8 cellular contexts compared by ENCODE assay signal in the genomic region with DNA sequence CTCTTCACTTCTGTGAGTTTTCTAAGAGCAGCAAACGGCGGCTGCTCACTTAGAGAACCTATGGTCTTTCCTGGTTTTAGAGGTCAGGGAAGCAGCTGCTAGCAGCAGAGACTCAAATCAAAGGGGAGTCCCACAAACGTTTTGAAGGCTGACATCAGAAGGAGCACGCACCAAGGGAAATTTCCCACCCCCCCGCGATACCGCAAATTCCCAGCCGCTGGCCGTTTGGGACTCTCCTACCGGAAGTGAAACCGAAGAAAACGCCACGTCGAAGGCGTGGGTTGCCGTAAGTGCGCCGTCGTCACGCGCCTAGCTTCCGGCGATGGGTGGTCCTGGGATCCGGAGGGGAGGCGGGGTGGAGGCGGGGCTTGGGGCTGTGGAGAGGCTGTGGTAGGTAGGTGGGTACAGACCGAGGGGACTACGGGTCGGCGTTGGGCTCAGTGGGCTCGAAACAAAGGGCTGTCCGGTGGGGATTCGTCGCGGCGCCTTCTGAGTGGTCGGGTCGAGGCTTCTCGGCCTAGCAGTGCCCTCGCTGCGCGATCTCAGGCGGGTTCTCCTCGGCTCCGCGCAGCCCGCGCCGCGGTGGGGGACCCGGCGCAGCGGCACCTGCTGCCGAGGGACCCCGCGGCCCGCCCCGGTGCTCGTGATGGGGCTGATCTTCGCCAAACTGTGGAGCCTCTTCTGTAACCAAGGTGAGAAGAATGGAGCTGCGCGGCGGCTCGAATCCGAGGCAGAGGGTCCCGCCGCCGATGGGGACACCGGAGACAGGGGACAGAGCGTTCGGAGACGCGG. TPM values are rescaled to one million over a fixed set of nuclear protein-coding genes. Genes with fewer than 3 reads are reported as not detected.
DNase-seq lines count a peak whose midpoint lies in the region; ATAC-seq, FAIRE-seq and TF ChIP-seq lines count a peak whose summit lies in the region.

A gene with protein sequence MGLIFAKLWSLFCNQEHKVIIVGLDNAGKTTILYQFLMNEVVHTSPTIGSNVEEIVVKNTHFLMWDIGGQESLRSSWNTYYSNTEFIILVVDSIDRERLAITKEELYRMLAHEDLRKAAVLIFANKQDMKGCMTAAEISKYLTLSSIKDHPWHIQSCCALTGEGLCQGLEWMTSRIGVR (plus strand): TSS at position 440 of the 792 bp plus-strand sequence. CDS start 207 bp downstream, at position 647.

- TF ChIP-seq POLR2A in GM10847 (IDR thresholded peaks at IDR 0.05; ENCODE audit: extremely low read depth, insufficient read length) = peak; percentile 76

- H3K27ac Mint-ChIP-seq in activated naive CD8-positive, alpha-beta T cell treated with anti-CD3 and anti-CD28 coated beads, Interleukin-2, amount 50 U/mL, for 24 hours = peak within 1 kb of the TSS; percentile 95

- DNase-seq in NCI-H1105 treated with DMSO at 0.1 percent for 48 hours (lab: John Stamatoyannopoulos, UW) = peak; percentile 82
- peak; percentile 79 to 90 for DNase-seq in SW 1271 (lab: John Stamatoyannopoulos, UW)
- peak; percentile 97 for DNase-seq in activated naive CD8-positive, alpha-beta T cell treated with anti-CD3 and anti-CD28 coated beads, Interleukin-2, amount 50 U/mL, for 24 hours
- peak; percentile 99 for DNase-seq in Right ventricle myocardium superior
- DNase-seq in pancreas = peak; percentile 96 to 98 (median 97)
- DNase-seq in tibial artery = peak; percentile 98 to 99

- WGBS in pancreas, 2 donors = 0% methylated on average over 64 to 73 of the region's 73 CpGs

- no peaks in the 10 kb centered on the region for H3K9me3 Mint-ChIP-seq in activated naive CD8-positive, alpha-beta T cell treated with anti-CD3 and anti-CD28 coated beads, Interleukin-2, amount 50 U/mL, for 24 hours

- no peaks in the 10 kb centered on the region for H3K9me3 ChIP-seq in pancreas
- no peaks in the 10 kb centered on the region for H3K9me3 ChIP-seq in tibial artery

- ATAC-seq in HG02642 (IDR thresholded peaks at IDR 0.05; ENCODE audit: poor library complexity, unreplicated experiment) = peak; percentile 89
- peak; percentile 98 for ATAC-seq in activated naive CD8-positive, alpha-beta T cell treated with anti-CD3 and anti-CD28 coated beads, Interleukin-2, amount 50 U/mL, for 24 hours
- ATAC-seq in Right ventricle myocardium superior (ENCODE audit: poor library complexity) = peak; percentile 99
- peak; percentile 95 to 97 (median 96) for ATAC-seq in pancreas

- H3K27me3 ChIP-seq in pancreas (no peaks in the 10 kb centered on the region), tibial artery (no peaks in the 10 kb centered on the region)

- H3K4me1 Mint-ChIP-seq in activated naive CD8-positive, alpha-beta T cell treated with anti-CD3 and anti-CD28 coated beads, Interleukin-2, amount 50 U/mL, for 24 hours = peaks cover 45% of the 10 kb centered on the region

- peak within 1 kb of the TSS; percentile 89 to 100 (median 98) for H3K27ac ChIP-seq in pancreas
- peak within 1 kb of the TSS; percentile 94 to 99 for H3K27ac ChIP-seq in tibial artery

- H3K4me3 Mint-ChIP-seq in activated naive CD8-positive, alpha-beta T cell treated with anti-CD3 and anti-CD28 coated beads, Interleukin-2, amount 50 U/mL, for 24 hours = peak within 1 kb of the TSS; percentile 99

- peak; percentile 68 for FAIRE-seq in pancreas (lab: Jason Lieb, UNC)

- no peak for TF ChIP-seq CTCF in pancreas (IDR thresholded peaks at IDR 0.05)
- no peak for TF ChIP-seq CTCF in tibial artery (IDR thresholded peaks at IDR 0.05)

- intact Hi-C loops in Right ventricle myocardium superior (cut with DNase I) = loop anchor here (10.0 kb wide), 1 partner anchor 314 kb away; no protein-coding TSS in a partner anchor
- intact Hi-C loops in pancreas (cut with DNase I) = no loop called here
- intact Hi-C loops in tibial artery (cut with DNase I; ENCODE audit: low total_unique reads) = no loop called here

- peaks cover 6% of the 10 kb centered on the region for H3K36me3 Mint-ChIP-seq in activated naive CD8-positive, alpha-beta T cell treated with anti-CD3 and anti-CD28 coated beads, Interleukin-2, amount 50 U/mL, for 24 hours (ENCODE audit: low read depth)

- peaks cover 0 to 29% (median 24%) of the 10 kb centered on the region in 3 donors for H3K4me1 ChIP-seq in pancreas
- peaks cover 0 to 39% (median 18%) of the 10 kb centered on the region in 4 donors for H3K4me1 ChIP-seq in tibial artery

- H3K4me3 ChIP-seq in pancreas = peak within 1 kb of the TSS; percentile 65 to 90 (median 86)
- H3K4me3 ChIP-seq in tibial artery = peak within 1 kb of the TSS; percentile 67 to 99

- H3K27me3 Mint-ChIP-seq in activated naive CD8-positive, alpha-beta T cell treated with anti-CD3 and anti-CD28 coated beads, Interleukin-2, amount 50 U/mL, for 24 hours = no peaks in the 10 kb centered on the region

- H3K36me3 ChIP-seq in pancreas (no peaks in the 10 kb centered on the region), tibial artery (no peaks in the 10 kb centered on the region)

RNA-seq across cellular contexts. Expression of the gene that starts here (rescaled TPM):
- total RNA-seq in Right ventricle myocardium superior = 5.4 TPM
- total RNA-seq in pancreas = 10 to 100 TPM in 1 of 6 donors, 1 to 10 TPM in 5; 5.4 to 10.0 (median 6.7) TPM
- polyA plus RNA-seq in pancreas = 1 to 10 TPM; 2.1 to 4.8 TPM

Comparison
In these comparisons a context has a peak if more than half of its experiments do, and no peak if none do; other contexts are left out.
1. Peak in every context shown above with its lines: DNase-seq, ATAC-seq, H3K4me3 ChIP-seq and H3K27ac ChIP-seq.